8 cellular contexts compared by ENCODE assay signal in the genomic region with DNA sequence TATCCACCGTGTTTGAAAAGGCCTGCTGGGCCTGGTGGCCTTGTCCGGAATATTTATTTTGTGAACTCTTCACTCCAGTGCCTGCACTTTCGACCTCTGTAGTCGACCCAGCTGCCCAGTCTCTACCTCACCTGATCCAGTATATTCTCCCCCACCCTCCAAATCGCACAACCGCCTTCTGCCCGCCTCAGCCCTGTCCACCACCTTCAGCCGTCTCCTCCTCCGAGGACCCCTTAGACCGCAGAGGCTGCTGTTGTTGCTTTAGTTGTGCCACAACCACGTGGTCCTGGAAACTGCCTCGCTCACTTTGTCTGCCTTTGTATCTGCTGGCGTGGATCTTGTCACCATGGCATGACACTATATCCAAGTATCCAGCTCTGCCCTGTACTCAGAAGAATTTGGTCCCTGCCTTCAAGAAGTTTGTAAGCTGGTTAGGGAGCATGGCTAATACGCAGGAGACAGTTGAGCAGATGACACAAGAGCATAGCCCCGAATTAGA. TPM values are rescaled to one million over a fixed set of nuclear protein-coding genes. Genes with fewer than 3 reads are reported as not detected.
DNase-seq lines count a peak whose midpoint lies in the region; ATAC-seq, FAIRE-seq and TF ChIP-seq lines count a peak whose summit lies in the region.

No MANE protein-coding gene starts in this region.

- TF ChIP-seq CTCF in BJ (IDR thresholded peaks at IDR 0.05; ENCODE audit: insufficient read depth, low read depth, low read length) = no peak

- H3K9ac ChIP-seq in stomach smooth muscle (ENCODE audit: low read length in 2 of 2) = peak overlapping the region; percentile 64 to 65

- CTCF ChIA-PET in BJ (lab: Yijun Ruan, JAX) = interaction anchor here (1.0 to 2.4 kb wide), 3 partner anchors 38 to 101 kb away, joined by 3 to 13 read pairs (median 4); no protein-coding TSS in a partner anchor

- H3K36me3 ChIP-seq in BJ (ENCODE audit: control insufficient read depth, insufficient read depth, low read length) = no peaks in the 10 kb centered on the region
- no peaks in the 10 kb centered on the region for H3K36me3 ChIP-seq in stomach smooth muscle (ENCODE audit: control insufficient read depth in 2 of 2, insufficient read depth in 2 of 2, low read length in 2 of 2)
- H3K36me3 ChIP-seq in small intestine (ENCODE audit: control insufficient read depth in 2 of 2, insufficient read depth in 2 of 2, low read length in 2 of 2) = no peaks in the 10 kb centered on the region

- WGBS in small intestine, 3 donors = 54 to 64% (median 60%) methylated on average over 15 of the region's 15 CpGs

- H3K4me1 ChIP-seq in stomach smooth muscle (ENCODE audit: control insufficient read depth, insufficient read depth, low read length) = peaks cover 27% of the 10 kb centered on the region
- no peaks in the 10 kb centered on the region for H3K4me1 ChIP-seq in small intestine (ENCODE audit: control insufficient read depth in 2 of 2, insufficient read depth in 1 of 2, low read depth in 1 of 2, low read length in 1 of 2)

- no peak for ATAC-seq in activated naive CD8-positive, alpha-beta T cell treated with anti-CD3 and anti-CD28 coated beads, Interleukin-2, amount 50 U/mL, for 24 hours
- ATAC-seq in GM18861 (IDR thresholded peaks at IDR 0.05; ENCODE audit: unreplicated experiment) = no peak

- no peaks in the 10 kb centered on the region for H3K9me3 Mint-ChIP-seq in IgD-negative memory B cell
- no peaks in the 10 kb centered on the region for H3K9me3 Mint-ChIP-seq in activated naive CD8-positive, alpha-beta T cell treated with anti-CD3 and anti-CD28 coated beads, Interleukin-2, amount 50 U/mL, for 24 hours

- peak overlapping the region in 1 of 3 donors; percentile 32 for H3K27ac Mint-ChIP-seq in IgD-negative memory B cell
- H3K27ac Mint-ChIP-seq in activated naive CD8-positive, alpha-beta T cell treated with anti-CD3 and anti-CD28 coated beads, Interleukin-2, amount 50 U/mL, for 24 hours = peak overlapping the region; percentile 93

- no peaks in the 10 kb centered on the region for H3K36me3 Mint-ChIP-seq in IgD-negative memory B cell
- peaks cover 31% of the 10 kb centered on the region for H3K36me3 Mint-ChIP-seq in activated naive CD8-positive, alpha-beta T cell treated with anti-CD3 and anti-CD28 coated beads, Interleukin-2, amount 50 U/mL, for 24 hours (ENCODE audit: low read depth)

- no peak for DNase-seq in BJ (ENCODE audit: low read depth)
- peak; percentile 10 for DNase-seq in activated naive CD8-positive, alpha-beta T cell treated with anti-CD3 and anti-CD28 coated beads, Interleukin-2, amount 50 U/mL, for 24 hours
- DNase-seq in OCI-M2 (lab: John Stamatoyannopoulos, UW; ENCODE audit: unreplicated experiment) = no peak
- DNase-seq in small intestine = no peak

- H3K27me3 Mint-ChIP-seq in IgD-negative memory B cell = peaks cover 19% of the 10 kb centered on the region
- H3K27me3 Mint-ChIP-seq in activated naive CD8-positive, alpha-beta T cell treated with anti-CD3 and anti-CD28 coated beads, Interleukin-2, amount 50 U/mL, for 24 hours = peaks cover 9% of the 10 kb centered on the region

- H3K4me1 Mint-ChIP-seq in IgD-negative memory B cell = peaks cover 7% of the 10 kb centered on the region in 3 donors
- peaks cover 36% of the 10 kb centered on the region for H3K4me1 Mint-ChIP-seq in activated naive CD8-positive, alpha-beta T cell treated with anti-CD3 and anti-CD28 coated beads, Interleukin-2, amount 50 U/mL, for 24 hours

- H3K27ac ChIP-seq in stomach smooth muscle (ENCODE audit: low read length) = peak overlapping the region; percentile 69
- H3K27ac ChIP-seq in small intestine (ENCODE audit: low read depth in 1 of 2, low read length in 1 of 2) = peak overlapping the region in 1 of 2 donors; percentile 62

- peak overlapping the region; percentile 59 to 97 (median 72) for H3K4me3 Mint-ChIP-seq in IgD-negative memory B cell
- H3K4me3 Mint-ChIP-seq in activated naive CD8-positive, alpha-beta T cell treated with anti-CD3 and anti-CD28 coated beads, Interleukin-2, amount 50 U/mL, for 24 hours = peak overlapping the region; percentile 90

- H3K4me3 ChIP-seq in BJ (ENCODE audit: low read depth, low read length) (peak overlapping the region; percentile 83), iPS-18c (ENCODE audit: insufficient read depth, low read depth, low read length) (peak overlapping the region; percentile 98), stomach smooth muscle (ENCODE audit: low read length in 2 of 2) (peak overlapping the region; percentile 55 to 92), small intestine (ENCODE audit: low read depth in 1 of 2, low read length in 2 of 2) (no peak overlapping the region)

- FAIRE-seq in small intestine (lab: Jason Lieb, UNC) = no peak

- H3K9me3 ChIP-seq in iPS-18c (ENCODE audit: control insufficient read depth, insufficient read depth, low read length) (no peaks in the 10 kb centered on the region), stomach smooth muscle (ENCODE audit: control insufficient read depth in 2 of 2, low read length in 2 of 2) (no peaks in the 10 kb centered on the region), small intestine (ENCODE audit: control insufficient read depth, low read depth) (no peaks in the 10 kb centered on the region)

- POLR2A ChIA-PET in BJ (lab: Charles Lee) = interaction anchor here (1.4 kb wide), 1 partner anchor 86 kb away, joined by 4 read pairs; no protein-coding TSS in a partner anchor

- H3K27me3 ChIP-seq in BJ (ENCODE audit: control insufficient read depth, insufficient read depth, low read length) (no peaks in the 10 kb centered on the region; the same call in 1 of the 2 replicates), stomach smooth muscle (ENCODE audit: control insufficient read depth in 1 of 2, insufficient read depth in 2 of 2, low read length in 2 of 2) (no peaks in the 10 kb centered on the region), small intestine (ENCODE audit: control insufficient read depth in 2 of 2, insufficient read depth in 2 of 2, low read length in 2 of 2) (no peaks in the 10 kb centered on the region)

RNA-seq across cellular contexts. Expression of gene PHGDH, which starts 1.4 kb away (rescaled TPM):
- 138 and 287 TPM in 2 replicates for polyA plus RNA-seq in BJ (2011; rRNA removed)
- 146 and 148 TPM in 2 replicates for polyA minus RNA-seq in BJ (2011; rRNA and poly(A)+ RNA removed)
- 14.6 TPM for polyA plus RNA-seq in IgD-negative memory B cell
- 10 to 100 TPM in 1 of 3 donors, 1 to 10 TPM in 2; 1.3 to 73.5 (median 4.9) TPM for polyA plus RNA-seq in small intestine

RNA-seq across cellular contexts. Expression of gene HMGCS2, which starts 55.6 kb away (rescaled TPM):
- polyA plus RNA-seq in BJ (2011; rRNA removed) = not detected in 2 replicates
- not detected in 2 replicates for polyA minus RNA-seq in BJ (2011; rRNA and poly(A)+ RNA removed)
- polyA plus RNA-seq in IgD-negative memory B cell = not detected
- polyA plus RNA-seq in small intestine = 10 to 100 TPM in 2 of 3 donors, 1 to 10 TPM in 1; 8.3 to 36.2 (median 14.6) TPM

Comparison
In these comparisons a context has a peak if more than half of its experiments do, and no peak if none do; other contexts are left out.
1. H3K4me3 ChIP-seq: peak in BJ (single experiment), iPS-18c (single experiment) and stomach smooth muscle (2 of 2); none in small intestine (0 of 2).